In genomic region chrX:104172788-104173187, GRCh38 we compare ENCODE assay signal across 20 cellular contexts. TPM values are rescaled to one million over a fixed set of nuclear protein-coding genes. Genes with fewer than 3 reads are reported as not detected.
DNase-seq lines count a peak whose midpoint lies in the region; ATAC-seq, FAIRE-seq and TF ChIP-seq lines count a peak whose summit lies in the region.
"Had no signal": no experiment of that assay in that cellular context is flagged by ENCODE, and none has a peak within 500 bp of the region (broad histone marks: within the 10 kb centered on the region; RNA-seq: fewer than 3 reads in every experiment).

No MANE protein-coding gene starts in this region.

- 61 to 71% methylated on average over 2 of the region's 2 CpGs for WGBS in GM23248 (ENCODE audit: low coverage in 1 of 2, low lambda C conversion rate in 2 of 2, missing lambda C conversion rate in 2 of 2), 2 experiments
- WGBS in GM12878 (ENCODE audit: insufficient coverage, insufficient replicate concordance, low lambda C conversion rate, missing lambda C conversion rate), result 37% methylated on average over 2 of the region's 2 CpGs

- in situ Hi-C loops in GM23248 (cut with MboI) (no loop called here), GM12878 (cut with MboI) (no loop called here), ACHN (cut with HindIII; ENCODE audit: low pct_ligation_motif_present, low pct_unique_long_range_greater_than_20kb, low sequenced_read_pairs) (no loop called here)

- H3K9ac ChIP-seq in GM23248, result no peak overlapping the region
- no peak overlapping the region for H3K9ac ChIP-seq in GM12878 (ENCODE audit: control insufficient read depth, insufficient read depth, low read length)
- H3K9ac ChIP-seq: BLaER1 had no signal

- no peak overlapping the region for H2AFZ ChIP-seq in GM23248
- no peak overlapping the region for H2AFZ ChIP-seq in GM12878 (ENCODE audit: control insufficient read depth, low read depth, low read length)

- H3K9me3 ChIP-seq in GM23248 (ENCODE audit: low read depth), result no peaks in the 10 kb centered on the region
- H3K9me3 ChIP-seq in GM12878 (replicated peaks; ENCODE audit: control insufficient read depth, insufficient read depth, low read length), result no peaks in the 10 kb centered on the region
- H3K9me3 ChIP-seq: BLaER1, Caco-2, HAP-1 had no signal

- H4K20me1 ChIP-seq in GM23248 (ENCODE audit: insufficient read depth) (no peaks in the 10 kb centered on the region), GM12878 (ENCODE audit: control insufficient read depth, insufficient read depth) (no peaks in the 10 kb centered on the region)

- H3F3A ChIP-seq in GM23248 (ENCODE audit: insufficient read depth), result no peaks in the 10 kb centered on the region; the same call in none of the 2 replicates

- H3K36me3 ChIP-seq in GM23248 (ENCODE audit: low read depth) (no peaks in the 10 kb centered on the region), GM12878 (ENCODE audit: control insufficient read depth in 2 of 2, insufficient read depth in 2 of 2, low read length in 1 of 2) (no peaks in the 10 kb centered on the region; a peak in 1 of 4 replicates)

- SMC1A ChIA-PET in GM12878 (lab: Charles Lee; ENCODE audit: uncharacterized antibody, unreplicated experiment), result interaction anchor here (1.3 kb wide), 1 partner anchor 16 kb away, joined by 3 read pairs; the partner anchor contains the start of gene SLC25A53

- no peak for TF ChIP-seq CTCF in GM12878 (IDR thresholded peaks at IDR 0.05 in 2 of 3, conservative IDR thresholded peaks at IDR 0.05 in 1 of 3; ENCODE audit: control insufficient read depth in 2 of 3, extremely low read depth in 1 of 3, insufficient read depth in 1 of 3, low read depth in 3 of 3, low read length in 3 of 3)

- TF ChIP-seq RAD21 in GM12878 (IDR thresholded peaks at IDR 0.05; ENCODE audit: insufficient read depth, low read depth, low read length), result no peak

- peak; percentile 71 for FAIRE-seq in GM12878 (lab: Jason Lieb, UNC)
- FAIRE-seq: GM19239, H1, HepG2, HTR-8/SVneo had no signal

- peak overlapping the region; percentile 27; the same call in 1 of the 2 replicates for H3K27ac ChIP-seq in GM23248
- H3K27ac ChIP-seq in GM12878 (ENCODE audit: control insufficient read depth, insufficient read depth), result no peak overlapping the region
- H3K27ac ChIP-seq: 22Rv1, BLaER1 had no signal

- RAD21 ChIA-PET in GM12878 (lab: Charles Lee; ENCODE audit: unreplicated experiment), result no interaction called here

- POLR2A ChIA-PET in GM12878 (lab: Charles Lee), result no interaction called here

- peaks cover 100% of the 10 kb centered on the region for H3K79me2 ChIP-seq in GM23248 (ENCODE audit: insufficient read depth)
- H3K79me2 ChIP-seq in GM12878 (ENCODE audit: control insufficient read depth, insufficient read depth, low read length), result peaks cover 8% of the 10 kb centered on the region

- H3K4me1 ChIP-seq in GM23248 (ENCODE audit: insufficient read depth), result peaks cover 11% of the 10 kb centered on the region; the same call in 1 of the 2 replicates
- no peaks in the 10 kb centered on the region for H3K4me1 ChIP-seq in GM12878 (ENCODE audit: control insufficient read depth, insufficient read depth, low read length)
- H3K4me1 ChIP-seq: Caco-2 had no signal

- H3K27me3 ChIP-seq in GM23248 (replicated peaks; ENCODE audit: insufficient read depth), result no peaks in the 10 kb centered on the region
- H3K27me3 ChIP-seq in GM12878 (replicated peaks in 1 of 2; ENCODE audit: control insufficient read depth in 2 of 2, insufficient read depth in 2 of 2, low read length in 1 of 2), result no peaks in the 10 kb centered on the region
- H3K27me3 ChIP-seq: BLaER1 had no signal

- no peaks in the 10 kb centered on the region for H3K9me2 ChIP-seq in GM23248 (ENCODE audit: insufficient read depth)

- TF ChIP-seq EP300 in GM12878 (IDR thresholded peaks at IDR 0.05; ENCODE audit: borderline replicate concordance in 1 of 2, control insufficient read depth in 1 of 2, low read depth in 2 of 2, low read length in 2 of 2), result no peak

- intact Hi-C loops in GM12878 (cut with micrococcal nuclease; ENCODE audit: unreplicated experiment), result no loop called here

- no peak overlapping the region for H3K4me2 ChIP-seq in GM23248 (ENCODE audit: unreplicated experiment)
- H3K4me2 ChIP-seq in GM12878 (ENCODE audit: control insufficient read depth, insufficient read depth), result no peak overlapping the region
- H3K4me2 ChIP-seq: BLaER1 had no signal

- H3K4me3 ChIP-seq in GM23248 (no peak overlapping the region), GM12878 (no peak overlapping the region)
- H3K4me3 ChIP-seq: BLaER1, HAP-1 had no signal

- DNase-seq in GM23248 (no peak), OCI-M1 (lab: John Stamatoyannopoulos, UW) (peak; percentile 50), GM12878 (ENCODE audit: low read depth, low spot score) (no peak), erythroblast (lab: John Stamatoyannopoulos, UW) (peak; percentile 5 to 60), NCI-H1048 (lab: John Stamatoyannopoulos, UW) (no peak), ACHN (no peak), HK-2 (ENCODE audit: unreplicated experiment) (no peak)
- DNase-seq: AML-193; Caco-2; CD8-positive, alpha-beta memory T cell; DND-41; GDM1 had no signal

- ATAC-seq in GM12878 (no peak), HG02885 (IDR thresholded peaks at IDR 0.05; ENCODE audit: poor library complexity, unreplicated experiment) (no peak)
- ATAC-seq: HepG2 had no signal

- no TSS peak for BruUV-seq in GM12878 (replicated peaks; lab: Mats Ljungman, UMichigan)

- CTCF ChIA-PET in GM12878 (lab: Yijun Ruan, JAX), result interaction anchor here (1.5 kb wide), 1 partner anchor 23 kb away, joined by 4 read pairs; no protein-coding TSS in a partner anchor

- no peak for TF ChIP-seq POLR2A in GM12878 (IDR thresholded peaks at IDR 0.05; ENCODE audit: low read depth, low read length)
- no peak for TF ChIP-seq POLR2A in erythroblast (IDR thresholded peaks at IDR 0.05; ENCODE audit: low read length)

TF ChIP-seq in GM12878, 131 proteins besides CTCF, POLR2A, EP300 and RAD21:
- TF ChIP-seq BACH1 (IDR thresholded peaks at IDR 0.05; ENCODE audit: borderline replicate concordance), result no peak
- TF ChIP-seq, protein P1, sequence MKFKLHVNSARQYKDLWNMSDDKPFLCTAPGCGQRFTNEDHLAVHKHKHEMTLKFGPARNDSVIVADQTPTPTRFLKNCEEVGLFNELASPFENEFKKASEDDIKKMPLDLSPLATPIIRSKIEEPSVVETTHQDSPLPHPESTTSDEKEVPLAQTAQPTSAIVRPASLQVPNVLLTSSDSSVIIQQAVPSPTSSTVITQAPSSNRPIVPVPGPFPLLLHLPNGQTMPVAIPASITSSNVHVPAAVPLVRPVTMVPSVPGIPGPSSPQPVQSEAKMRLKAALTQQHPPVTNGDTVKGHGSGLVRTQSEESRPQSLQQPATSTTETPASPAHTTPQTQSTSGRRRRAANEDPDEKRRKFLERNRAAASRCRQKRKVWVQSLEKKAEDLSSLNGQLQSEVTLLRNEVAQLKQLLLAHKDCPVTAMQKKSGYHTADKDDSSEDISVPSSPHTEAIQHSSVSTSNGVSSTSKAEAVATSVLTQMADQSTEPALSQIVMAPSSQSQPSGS (IDR thresholded peaks at IDR 0.05; ENCODE audit: low read length), result no peak
- no peak for TF ChIP-seq NFXL1 (IDR thresholded peaks at IDR 0.05; ENCODE audit: borderline replicate concordance)
- no peak for TF ChIP-seq JUNB (IDR thresholded peaks at IDR 0.05)
- no peak for TF ChIP-seq SP1 (IDR thresholded peaks at IDR 0.05; ENCODE audit: low read depth, low read length)
- no peak for TF ChIP-seq STAT1 (conservative IDR thresholded peaks at IDR 0.05)
- TF ChIP-seq CHD2 (IDR thresholded peaks at IDR 0.05; ENCODE audit: borderline replicate concordance, low read depth, low read length), result no peak

RNA-seq across cellular contexts. Expression of gene FAM199X, which starts 6.5 kb away (rescaled TPM):
- 16.1 and 16.9 TPM in 2 replicates for total RNA-seq in GM23248 (2014; rRNA removed; shearing (Covaris generic))
- polyA plus RNA-seq in GM23248 (2016; fragmentation: Nextera tagmentation; extraction: Ambion mirVana) (8.1 and 9.7 TPM in 2 replicates), GM12878 (2011; rRNA removed) (8.9 and 14.8 TPM in 2 replicates), GM12878 (2014; fragmentation: Illumina TruSeq; extraction: Trizol) (8.6 and 10.4 TPM in 2 replicates), GM12878 (2014; fragmentation: Nextera tagmentation; extraction: Ambion mirVana) (1 to 10 TPM; 2.4 to 2.7 TPM), GM12878 (2014; rRNA removed) (5.9 and 7.3 TPM in 2 replicates), GM12878 (2016; fragmentation: Nextera tagmentation; extraction: Ambion mirVana) (10 to 100 TPM in 1 of 2 experiments, 1 to 10 TPM in 1; 9.7 to 10.9 TPM)
- total RNA-seq in GM12878 (2013; cell fraction: nucleolus; rRNA removed), result 30.2 and 30.8 TPM in 2 replicates
- total RNA-seq in GM12878 (2014; rRNA removed) (9.3 and 12.6 TPM in 2 replicates), GM12878 (2014; rRNA removed; fragmentation: Illumina TruSeq; extraction: Trizol) (9.1 and 9.4 TPM in 2 replicates), GM12878 (2021) (9.6 and 9.9 TPM in 2 replicates)
- 2.8 TPM for polyA plus RNA-seq in GM12878 (2011; ENCODE audit: low read depth)
- 2.8 and 3.2 TPM in 2 replicates for polyA plus RNA-seq in GM12878 (2011; cell fraction: cytosol; rRNA removed)
- 6.5 and 6.8 TPM in 2 replicates for polyA plus RNA-seq in GM12878 (2011; cell fraction: nucleus; rRNA removed)
- 5.6 and 6.2 TPM in 2 replicates for polyA plus RNA-seq in GM12878 (2012)
- 6.3 and 6.6 TPM in 2 replicates for polyA minus RNA-seq in GM12878 (2011; rRNA and poly(A)+ RNA removed)
- polyA minus RNA-seq in GM12878 (2011; cell fraction: cytosol; rRNA and poly(A)+ RNA removed), result 3.1 and 4.1 TPM in 2 replicates
- 3.9 and 5.0 TPM in 2 replicates for polyA minus RNA-seq in GM12878 (2011; cell fraction: nucleus; rRNA and poly(A)+ RNA removed)

RNA-seq across cellular contexts. Expression of gene SLC25A53, which starts 16.0 kb away (rescaled TPM):
- total RNA-seq in GM23248 (2014; rRNA removed; shearing (Covaris generic)), result 6.1 and 9.9 TPM in 2 replicates
- 6.0 and 6.2 TPM in 2 replicates for polyA plus RNA-seq in GM23248 (2016; fragmentation: Nextera tagmentation; extraction: Ambion mirVana)
- 21.5 and 32.1 TPM in 2 replicates for total RNA-seq in GM12878 (2013; cell fraction: nucleolus; rRNA removed)
- 7.5 and 8.9 TPM in 2 replicates for total RNA-seq in GM12878 (2014; rRNA removed)
- 6.7 and 7.9 TPM in 2 replicates for total RNA-seq in GM12878 (2014; rRNA removed; fragmentation: Illumina TruSeq; extraction: Trizol)
- total RNA-seq in GM12878 (2021), result 5.5 and 5.6 TPM in 2 replicates
- 2.6 TPM for polyA plus RNA-seq in GM12878 (2011; ENCODE audit: low read depth)
- 11.4 and 13.9 TPM in 2 replicates for polyA plus RNA-seq in GM12878 (2011; rRNA removed)
- polyA plus RNA-seq in GM12878 (2011; cell fraction: cytosol; rRNA removed), result 9.5 and 11.6 TPM in 2 replicates
- 8.4 and 9.7 TPM in 2 replicates for polyA plus RNA-seq in GM12878 (2011; cell fraction: nucleus; rRNA removed)
- 4.2 and 5.5 TPM in 2 replicates for polyA plus RNA-seq in GM12878 (2012)
- polyA plus RNA-seq in GM12878 (2014; fragmentation: Illumina TruSeq; extraction: Trizol), result 9.4 and 10.1 TPM in 2 replicates
- 1 to 10 TPM; 4.1 to 5.0 TPM for polyA plus RNA-seq in GM12878 (2014; fragmentation: Nextera tagmentation; extraction: Ambion mirVana)
- 8.3 and 10.2 TPM in 2 replicates for polyA plus RNA-seq in GM12878 (2014; rRNA removed)
- polyA plus RNA-seq in GM12878 (2016; fragmentation: Nextera tagmentation; extraction: Ambion mirVana), result 1 to 10 TPM; 6.6 to 7.3 TPM
- polyA minus RNA-seq in GM12878 (2011; rRNA and poly(A)+ RNA removed), result 6.6 and 8.4 TPM in 2 replicates
- polyA minus RNA-seq in GM12878 (2011; cell fraction: cytosol; rRNA and poly(A)+ RNA removed), result 2.7 and 6.0 TPM in 2 replicates
- 4.8 and 6.4 TPM in 2 replicates for polyA minus RNA-seq in GM12878 (2011; cell fraction: nucleus; rRNA and poly(A)+ RNA removed)

Comparison
In these comparisons a context has a peak if more than half of its experiments do, and no peak if none do; other contexts are left out.
1. DNase-seq: peak in OCI-M1 (single experiment) and erythroblast (2 of 2); none in GM23248 (single experiment), GM12878 (single experiment), NCI-H1048 (single experiment), ACHN (single experiment) and HK-2 (single experiment).